1 cellular context compared by ENCODE assay signal in the genomic region with DNA sequence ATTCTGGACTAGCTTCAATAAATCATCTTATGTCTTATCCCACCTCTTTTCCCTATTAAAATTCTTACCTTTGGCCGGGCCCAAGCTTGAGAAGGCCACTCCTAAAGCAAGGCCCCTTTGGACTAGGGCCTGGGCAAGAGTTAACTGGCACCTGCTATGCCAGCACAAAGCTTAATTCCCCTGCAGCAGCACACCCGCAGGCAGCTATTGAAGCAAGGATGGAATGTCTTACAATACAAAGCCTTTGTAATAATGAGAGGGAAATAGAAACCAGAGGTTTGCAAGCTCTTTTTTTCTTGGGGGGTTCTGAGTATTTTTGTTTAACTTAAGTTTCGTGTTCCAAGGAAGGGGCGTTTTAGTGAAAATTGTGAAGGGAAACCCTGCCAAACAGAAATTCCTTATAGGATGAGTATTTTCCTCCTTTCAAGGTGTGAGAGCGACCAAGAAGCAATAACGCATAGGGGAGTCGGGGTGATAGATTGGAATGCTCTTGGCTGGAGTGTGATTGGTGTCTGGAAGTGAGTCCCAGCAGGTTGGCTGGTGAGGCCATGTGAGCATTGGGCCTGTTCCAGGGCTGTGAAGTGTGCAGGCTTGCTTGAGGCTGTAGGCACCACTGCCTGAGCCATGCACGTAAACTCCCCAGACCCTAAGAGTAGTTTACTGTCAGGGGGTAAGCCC.
TF ChIP-seq lines count a peak whose summit lies in the region.

No MANE protein-coding gene starts in this region.

TF ChIP-seq in GM23338, 12 proteins besides CTCF, POLR2A, EP300 and RAD21:
- TF ChIP-seq, protein P1, sequence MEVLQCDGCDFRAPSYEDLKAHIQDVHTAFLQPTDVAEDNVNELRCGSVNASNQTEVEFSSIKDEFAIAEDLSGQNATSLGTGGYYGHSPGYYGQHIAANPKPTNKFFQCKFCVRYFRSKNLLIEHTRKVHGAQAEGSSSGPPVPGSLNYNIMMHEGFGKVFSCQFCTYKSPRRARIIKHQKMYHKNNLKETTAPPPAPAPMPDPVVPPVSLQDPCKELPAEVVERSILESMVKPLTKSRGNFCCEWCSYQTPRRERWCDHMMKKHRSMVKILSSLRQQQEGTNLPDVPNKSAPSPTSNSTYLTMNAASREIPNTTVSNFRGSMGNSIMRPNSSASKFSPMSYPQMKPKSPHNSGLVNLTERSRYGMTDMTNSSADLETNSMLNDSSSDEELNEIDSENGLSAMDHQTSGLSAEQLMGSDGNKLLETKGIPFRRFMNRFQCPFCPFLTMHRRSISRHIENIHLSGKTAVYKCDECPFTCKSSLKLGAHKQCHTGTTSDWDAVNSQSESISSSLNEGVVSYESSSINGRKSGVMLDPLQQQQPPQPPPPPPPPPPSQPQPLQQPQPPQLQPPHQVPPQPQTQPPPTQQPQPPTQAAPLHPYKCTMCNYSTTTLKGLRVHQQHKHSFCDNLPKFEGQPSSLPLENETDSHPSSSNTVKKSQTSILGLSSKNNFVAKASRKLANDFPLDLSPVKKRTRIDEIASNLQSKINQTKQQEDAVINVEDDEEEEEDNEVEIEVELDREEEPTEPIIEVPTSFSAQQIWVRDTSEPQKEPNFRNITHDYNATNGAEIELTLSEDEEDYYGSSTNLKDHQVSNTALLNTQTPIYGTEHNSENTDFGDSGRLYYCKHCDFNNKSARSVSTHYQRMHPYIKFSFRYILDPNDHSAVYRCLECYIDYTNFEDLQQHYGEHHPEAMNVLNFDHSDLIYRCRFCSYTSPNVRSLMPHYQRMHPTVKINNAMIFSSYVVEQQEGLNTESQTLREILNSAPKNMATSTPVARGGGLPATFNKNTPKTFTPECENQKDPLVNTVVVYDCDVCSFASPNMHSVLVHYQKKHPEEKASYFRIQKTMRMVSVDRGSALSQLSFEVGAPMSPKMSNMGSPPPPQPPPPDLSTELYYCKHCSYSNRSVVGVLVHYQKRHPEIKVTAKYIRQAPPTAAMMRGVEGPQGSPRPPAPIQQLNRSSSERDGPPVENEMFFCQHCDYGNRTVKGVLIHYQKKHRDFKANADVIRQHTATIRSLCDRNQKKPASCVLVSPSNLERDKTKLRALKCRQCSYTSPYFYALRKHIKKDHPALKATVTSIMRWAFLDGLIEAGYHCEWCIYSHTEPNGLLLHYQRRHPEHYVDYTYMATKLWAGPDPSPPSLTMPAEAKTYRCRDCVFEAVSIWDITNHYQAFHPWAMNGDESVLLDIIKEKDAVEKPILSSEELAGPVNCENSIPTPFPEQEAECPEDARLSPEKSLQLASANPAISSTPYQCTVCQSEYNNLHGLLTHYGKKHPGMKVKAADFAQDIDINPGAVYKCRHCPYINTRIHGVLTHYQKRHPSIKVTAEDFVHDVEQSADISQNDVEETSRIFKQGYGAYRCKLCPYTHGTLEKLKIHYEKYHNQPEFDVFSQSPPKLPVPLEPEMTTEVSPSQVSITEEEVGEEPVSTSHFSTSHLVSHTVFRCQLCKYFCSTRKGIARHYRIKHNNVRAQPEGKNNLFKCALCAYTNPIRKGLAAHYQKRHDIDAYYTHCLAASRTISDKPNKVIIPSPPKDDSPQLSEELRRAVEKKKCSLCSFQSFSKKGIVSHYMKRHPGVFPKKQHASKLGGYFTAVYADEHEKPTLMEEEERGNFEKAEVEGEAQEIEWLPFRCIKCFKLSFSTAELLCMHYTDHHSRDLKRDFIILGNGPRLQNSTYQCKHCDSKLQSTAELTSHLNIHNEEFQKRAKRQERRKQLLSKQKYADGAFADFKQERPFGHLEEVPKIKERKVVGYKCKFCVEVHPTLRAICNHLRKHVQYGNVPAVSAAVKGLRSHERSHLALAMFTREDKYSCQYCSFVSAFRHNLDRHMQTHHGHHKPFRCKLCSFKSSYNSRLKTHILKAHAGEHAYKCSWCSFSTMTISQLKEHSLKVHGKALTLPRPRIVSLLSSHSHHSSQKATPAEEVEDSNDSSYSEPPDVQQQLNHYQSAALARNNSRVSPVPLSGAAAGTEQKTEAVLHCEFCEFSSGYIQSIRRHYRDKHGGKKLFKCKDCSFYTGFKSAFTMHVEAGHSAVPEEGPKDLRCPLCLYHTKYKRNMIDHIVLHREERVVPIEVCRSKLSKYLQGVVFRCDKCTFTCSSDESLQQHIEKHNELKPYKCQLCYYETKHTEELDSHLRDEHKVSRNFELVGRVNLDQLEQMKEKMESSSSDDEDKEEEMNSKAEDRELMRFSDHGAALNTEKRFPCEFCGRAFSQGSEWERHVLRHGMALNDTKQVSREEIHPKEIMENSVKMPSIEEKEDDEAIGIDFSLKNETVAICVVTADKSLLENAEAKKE (CRISPR knock-in tag; IDR thresholded peaks at IDR 0.05), result peak; percentile 59
- TF ChIP-seq JUNB (IDR thresholded peaks at IDR 0.05; ENCODE audit: unreplicated experiment), result no peak
